Comparison of ENCODE assay signal across 8 cellular contexts in genomic region chr20:51525241-51526104, GRCh38. TPM values are rescaled to one million over a fixed set of nuclear protein-coding genes. Genes with fewer than 3 reads are reported as not detected.
DNase-seq lines count a peak whose midpoint lies in the region; ATAC-seq, FAIRE-seq and TF ChIP-seq lines count a peak whose summit lies in the region.

No MANE protein-coding gene starts in this region.

- peaks cover 79% of the 10 kb centered on the region for H3K4me1 Mint-ChIP-seq in activated T-cell treated with anti-CD3 and anti-CD28 coated beads, Interleukin-2, amount 50 U/mL, for 4 hours (ENCODE audit: low read depth)

- H3K4me1 ChIP-seq in BLaER1 treated with 17β-estradiol and CSF1 and Interleukin-3, amounts not matched to agents 10 nM and 100 nM, result peaks cover 50 to 73% (median 63%) of the 10 kb centered on the region in 10 experiments
- H3K4me1 ChIP-seq in left lung (peaks cover 0 to 26% of the 10 kb centered on the region in 2 donors), tibial nerve (peaks cover 0 to 42% (median 5%) of the 10 kb centered on the region in 4 donors)

- no peak for TF ChIP-seq POLR2A in tibial nerve (IDR thresholded peaks at IDR 0.05)

- H3K9ac ChIP-seq in BLaER1 treated with 17β-estradiol and CSF1 and Interleukin-3, amounts not matched to agents 10 nM and 100 nM, result peak overlapping the region in 9 of 11 experiments; percentile 31 to 69 (median 65); a peak in 17 of 22 replicates

- TF ChIP-seq EP300 in tibial nerve (IDR thresholded peaks at IDR 0.05), result no peak

- intact Hi-C loops in left lung (cut with DNase I), result no loop called here

- ATAC-seq in activated T-cell treated with anti-CD3 and anti-CD28 coated beads, Interleukin-2, amount 50 U/mL, for 4 hours, result peak; percentile 42 to 44
- ATAC-seq in left lung (peak; percentile 19), HG02870 (IDR thresholded peaks at IDR 0.05; ENCODE audit: unreplicated experiment) (no peak)

- no peaks in the 10 kb centered on the region for H3K27me3 Mint-ChIP-seq in activated T-cell treated with anti-CD3 and anti-CD28 coated beads, Interleukin-2, amount 50 U/mL, for 4 hours (ENCODE audit: low read depth)

- H3K4me2 ChIP-seq in BLaER1 treated with 17β-estradiol and CSF1 and Interleukin-3, amounts not matched to agents 10 nM and 100 nM, result peak overlapping the region; percentile 65 to 96 (median 88)

- H3K36me3 ChIP-seq in BLaER1 treated with 17β-estradiol and CSF1 and Interleukin-3, amounts not matched to agents 10 nM and 100 nM, result peaks cover 0 to 29% (median 11%) of the 10 kb centered on the region in 11 experiments; a peak in 12 of 22 replicates
- H3K36me3 ChIP-seq in left lung (peaks cover 0 to 3% of the 10 kb centered on the region in 2 donors), tibial nerve (peaks cover 0 to 12% (median 0%) of the 10 kb centered on the region in 3 donors)

- TF ChIP-seq CTCF in left lung (IDR thresholded peaks at IDR 0.05) (no peak), tibial nerve (IDR thresholded peaks at IDR 0.05) (no peak)

- peaks cover 26% of the 10 kb centered on the region for H3K36me3 Mint-ChIP-seq in activated T-cell treated with anti-CD3 and anti-CD28 coated beads, Interleukin-2, amount 50 U/mL, for 4 hours (ENCODE audit: insufficient read depth)

- no peaks in the 10 kb centered on the region for H3K9me3 Mint-ChIP-seq in activated T-cell treated with anti-CD3 and anti-CD28 coated beads, Interleukin-2, amount 50 U/mL, for 4 hours

- H3K4me3 Mint-ChIP-seq in activated T-cell treated with anti-CD3 and anti-CD28 coated beads, Interleukin-2, amount 50 U/mL, for 4 hours, result peak overlapping the region; percentile 77

- peak; percentile 30 for DNase-seq in Jurkat, Clone E6-1 (ENCODE audit: low read depth, low spot score)
- peak; percentile 52 for DNase-seq in activated T-cell treated with anti-CD3 and anti-CD28 coated beads, Interleukin-2, amount 50 U/mL, for 4 hours
- DNase-seq in left lung (no peak), tibial nerve (ENCODE audit: low spot score in 2 of 2) (no peak), frontal cortex (ENCODE audit: low spot score in 2 of 2) (no peak), middle frontal gyrus (ENCODE audit: extremely low spot score, low spot score) (no peak)

- H3K4me3 ChIP-seq in BLaER1 treated with 17β-estradiol and CSF1 and Interleukin-3, amounts not matched to agents 10 nM and 100 nM, result peak overlapping the region in 9 of 10 experiments; percentile 6 to 52 (median 37); a peak in 16 of 20 replicates
- no peak overlapping the region for H3K4me3 ChIP-seq in Jurkat, Clone E6-1 (ENCODE audit: low read length)
- H3K4me3 ChIP-seq in left lung (peak overlapping the region in 1 of 2 donors; percentile 4), tibial nerve (peak overlapping the region in 1 of 4 donors; percentile 36)

- no peak for FAIRE-seq in frontal cortex (lab: Jason Lieb, UNC)

- 67 to 74% methylated on average over 20 of the region's 20 CpGs for WGBS in tibial nerve, 2 donors

- no peaks in the 10 kb centered on the region for H3K9me3 ChIP-seq in BLaER1 treated with 17β-estradiol and CSF1 and Interleukin-3, amounts not matched to agents 10 nM and 100 nM (replicated peaks in 1 of 11)
- H3K9me3 ChIP-seq in left lung (no peaks in the 10 kb centered on the region), tibial nerve (no peaks in the 10 kb centered on the region)

- H4K20me1 ChIP-seq in BLaER1 treated with 17β-estradiol and CSF1 and Interleukin-3, amounts not matched to agents 10 nM and 100 nM, result peaks cover 0 to 5% (median 0%) of the 10 kb centered on the region in 11 experiments; a peak in 2 of 22 replicates

- H3K27ac ChIP-seq in BLaER1 treated with 17β-estradiol and CSF1 and Interleukin-3, amounts not matched to agents 10 nM and 100 nM, result peak overlapping the region in 10 of 11 experiments; percentile 42 to 80 (median 74); a peak in 19 of 22 replicates
- H3K27ac ChIP-seq in left lung, result peak overlapping the region in 1 of 2 donors; percentile 3
- H3K27ac ChIP-seq in tibial nerve, result peak overlapping the region in 3 of 4 donors; percentile 8 to 50 (median 27)

- H3K27me3 ChIP-seq in BLaER1 treated with 17β-estradiol and CSF1 and Interleukin-3, amounts not matched to agents 10 nM and 100 nM, result no peaks in the 10 kb centered on the region
- H3K27me3 ChIP-seq in left lung (no peaks in the 10 kb centered on the region), tibial nerve (no peaks in the 10 kb centered on the region)

RNA-seq across cellular contexts. Expression of gene NFATC2, which starts 17.0 kb away (rescaled TPM):
- polyA plus RNA-seq in Jurkat, Clone E6-1 (2012; ENCODE audit: insufficient read depth, insufficient read length), result 11.8 TPM
- 10 to 100 TPM; 48.3 to 51.4 (median 48.9) TPM for total RNA-seq in activated T-cell treated with anti-CD3 and anti-CD28 coated beads, Interleukin-2, amount 50 U/mL, for 4 hours
- total RNA-seq in left lung (1 to 10 TPM; 5.3 to 6.9 TPM), tibial nerve (10 to 100 TPM in 1 of 4 donors, 1 to 10 TPM in 3; 6.0 to 11.5 (median 7.7) TPM), frontal cortex (0.41 TPM)

Comparison
In these comparisons a context has a peak if more than half of its experiments do, and no peak if none do; other contexts are left out.
1. DNase-seq: peak in Jurkat, Clone E6-1 (single experiment) and activated T-cell treated with anti-CD3 and anti-CD28 coated beads, Interleukin-2, amount 50 U/mL, for 4 hours (single experiment); none in left lung (0 of 2), tibial nerve (0 of 2), frontal cortex (0 of 2) and middle frontal gyrus (single experiment).